Comparison of ENCODE assay signal across 1 cellular context in genomic region chr22:19175602-19176174, GRCh38.
TF ChIP-seq lines count a peak whose summit lies in the region.

No MANE protein-coding gene starts in this region.

TF ChIP-seq in K562, 482 proteins besides CTCF, POLR2A, EP300 and RAD21 (continued from another document):
- TF ChIP-seq PRDM10 (IDR thresholded peaks at IDR 0.05; ENCODE audit: partially characterized antibody) (no peak), MED1 (CRISPR knock-in tag; IDR thresholded peaks at IDR 0.05; ENCODE audit: borderline replicate concordance) (no peak), CBFB (CRISPR knock-in tag; IDR thresholded peaks at IDR 0.05) (no peak), E2F8 (IDR thresholded peaks at IDR 0.05; ENCODE audit: low read depth, partially characterized antibody) (no peak), FUS (optimal IDR thresholded peaks at IDR 0.05; ENCODE audit: low read depth, low read length) (no peak)
